In genomic region chr7:76993831-76994230, GRCh38 we compare ENCODE assay signal across 14 cellular contexts. TPM values are rescaled to one million over a fixed set of nuclear protein-coding genes. Genes with fewer than 3 reads are reported as not detected.
"Had no signal": no experiment of that assay in that cellular context is flagged by ENCODE, and none has a peak within 500 bp of the region (broad histone marks: within the 10 kb centered on the region; RNA-seq: fewer than 3 reads in every experiment).

No MANE protein-coding gene starts in this region.

RNA-seq across cellular contexts. Expression of gene SPDYE17, which starts 38.3 kb away (rescaled TPM):
- total RNA-seq: activated B cell treated with CpG ODN at 0.5 μM for 24 hours; activated CD4-positive, alpha-beta memory T cell treated with anti-CD3 and anti-CD28 coated beads for 36 hours; activated CD8-positive, alpha-beta T cell treated with anti-CD3 and anti-CD28 coated beads, Interleukin-2, amount 10 ng/mL, durations not matched to agents 7 days and 5 days; activated T-cell treated with anti-CD3 and anti-CD28 coated beads, Interleukin-2, amount 50 U/mL, for 72 hours; astrocyte; cerebellum; dermis blood vessel endothelial cell; esophagus squamous epithelium; fibroblast of lung; fibroblast of villous mesenchyme; gastroesophageal sphincter; glomerular endothelial cell; T-helper 17 cell had no signal
- polyA plus RNA-seq: adipose tissue, fibroblast of lung had no signal
